Comparison of ENCODE assay signal across 8 cellular contexts in the genomic region with DNA sequence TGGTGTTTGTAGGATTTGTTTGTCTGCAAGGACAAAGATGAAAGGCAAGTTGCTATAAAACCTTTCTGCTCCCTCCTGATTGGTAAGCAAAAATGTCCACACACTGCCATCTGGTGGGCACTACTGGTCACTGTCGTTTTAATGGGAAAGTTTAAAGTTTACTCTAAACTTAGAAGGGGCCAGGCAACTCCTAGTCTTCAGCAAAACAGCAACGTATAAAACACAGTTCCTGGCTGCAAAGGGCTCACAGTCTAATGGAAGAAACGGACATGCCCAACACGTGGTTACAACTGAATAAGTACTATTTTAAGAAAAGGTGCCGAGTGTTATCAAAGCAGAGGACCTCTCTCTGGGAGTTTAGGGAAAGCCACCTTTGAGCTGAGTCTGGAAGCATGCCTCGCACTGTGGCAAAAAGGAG.
DNase-seq lines count a peak whose midpoint lies in the region; ATAC-seq and TF ChIP-seq lines count a peak whose summit lies in the region.

No MANE protein-coding gene starts in this region.

- DNase-seq in GM12865 (ENCODE audit: low read depth) (peak; percentile 62), NCI-H146 (lab: John Stamatoyannopoulos, UW) (peak; percentile 60), UCSD-AML1 (lab: John Stamatoyannopoulos, UW; ENCODE audit: unreplicated experiment) (peak; percentile 15), brain microvascular endothelial cell (peak; percentile 54), iPS-NIHi7 (ENCODE audit: extremely low spot score) (peak; percentile 72)
- DNase-seq in stimulated activated CD4-positive, alpha-beta T cell treated with anti-CD3 and anti-CD28 coated beads, Interleukin-12 subunit alpha, Interleukin-12 subunit beta, amount 100 ng/mL, for 4 hours = peak; percentile 60

- peak; percentile 84 for ATAC-seq in HG02588 (IDR thresholded peaks at IDR 0.05; ENCODE audit: unreplicated experiment)
- ATAC-seq in GM18519 (IDR thresholded peaks at IDR 0.05; ENCODE audit: low FRiP score, unreplicated experiment) = no peak

- in situ Hi-C loops in brain microvascular endothelial cell (cut with HindIII; ENCODE audit: low pct_ligation_motif_present, low sequenced_read_pairs) = no loop called here

- TF ChIP-seq CTCF in GM12865 (IDR thresholded peaks at IDR 0.05; ENCODE audit: insufficient read depth, low read depth, low read length, missing control alignments) (peak; percentile 67), brain microvascular endothelial cell (IDR thresholded peaks at IDR 0.05; ENCODE audit: low read depth, low read length, missing control alignments) (peak; percentile 81)

- H3K27ac ChIP-seq in brain microvascular endothelial cell = no peak overlapping the region

- no peaks in the 10 kb centered on the region for H3K27me3 ChIP-seq in brain microvascular endothelial cell (replicated peaks)

- H3K4me3 ChIP-seq in GM12865 (ENCODE audit: low read depth, low read length) (no peak overlapping the region), brain microvascular endothelial cell (ENCODE audit: low read depth, low read length) (no peak overlapping the region)

- H3K36me3 ChIP-seq in brain microvascular endothelial cell (replicated peaks) = no peaks in the 10 kb centered on the region

Comparison
In these comparisons a context has a peak if more than half of its experiments do, and no peak if none do; other contexts are left out.
1. DNase-seq: peak in every context shown above with its lines; median percentile 72 in iPS-NIHi7; 62 in GM12865; 60 in NCI-H146; 60 in stimulated activated CD4-positive, alpha-beta T cell treated with anti-CD3 and anti-CD28 coated beads, Interleukin-12 subunit alpha, Interleukin-12 subunit beta, amount 100 ng/mL, for 4 hours; 54 in brain microvascular endothelial cell; 15 in UCSD-AML1.